Comparison of ENCODE assay signal across 19 cellular contexts in the genomic region with DNA sequence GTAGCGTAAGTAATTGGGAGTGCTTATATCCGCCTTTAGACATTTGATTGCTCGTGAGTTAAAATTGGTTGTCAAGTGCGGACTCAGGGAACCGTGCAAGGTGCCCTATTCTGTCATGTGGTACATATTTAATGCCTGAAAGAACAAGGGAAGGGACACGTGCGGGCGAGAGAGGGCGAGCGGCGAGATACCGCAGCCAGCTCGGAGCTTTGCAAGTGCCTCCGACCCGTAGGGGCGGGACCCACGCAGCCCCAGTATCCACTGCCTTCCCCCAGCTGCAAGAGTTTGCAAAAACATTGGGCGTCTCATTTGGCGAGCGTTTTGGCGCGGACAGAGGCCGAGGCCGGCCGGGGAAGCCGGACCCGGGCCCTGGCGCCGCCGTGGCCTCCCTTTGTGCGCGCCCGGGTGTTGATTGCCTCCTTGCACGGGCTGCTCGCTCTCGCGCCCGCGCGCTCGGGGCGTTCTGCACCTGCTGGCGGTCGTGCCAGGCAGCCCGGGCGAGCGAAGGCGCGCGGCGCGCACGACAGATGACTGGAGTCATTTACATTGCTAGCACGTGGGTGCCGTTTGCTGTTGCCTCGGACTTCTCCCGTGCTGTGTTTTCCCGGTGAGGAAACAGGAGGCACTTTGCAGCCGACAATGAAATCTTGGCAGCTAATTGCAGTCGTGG.
DNase-seq lines count a peak whose midpoint lies in the region; ATAC-seq and TF ChIP-seq lines count a peak whose summit lies in the region.
"Had no signal": no experiment of that assay in that cellular context is flagged by ENCODE, and none has a peak within 500 bp of the region (broad histone marks: within the 10 kb centered on the region; RNA-seq: fewer than 3 reads in every experiment).

No MANE protein-coding gene starts in this region.

- no peak overlapping the region for H3K27ac Mint-ChIP-seq in GM23338
- H3K27ac Mint-ChIP-seq in stimulated activated memory B cell treated with anti-CD40 and anti-IgM and Interleukin-4, amounts not matched to agents 10 μg/mL and 1 μg/mL and 100 μg/mL, for 72 hours: no peak overlapping the region
- H3K27ac Mint-ChIP-seq in activated T-helper 1 cell treated with anti-CD3 and anti-CD28 coated beads, Interleukin-12 subunit alpha, Interleukin-12 subunit beta, Interleukin-2, Interleukin-4 antibody, amounts not matched to agents 30 ng/mL and 10 ng/mL and 1 ng/mL, durations not matched to agents 14 hours and 24 hours and 36 hours: no peak overlapping the region
- H3K27ac Mint-ChIP-seq: activated naive CD4-positive, alpha-beta T cell treated with anti-CD3 and anti-CD28 coated beads for 36 hours had no signal

- peaks cover 14% of the 10 kb centered on the region for H3K27me3 Mint-ChIP-seq in GM23338 (ENCODE audit: insufficient read depth, low read depth, poor library complexity)
- H3K27me3 Mint-ChIP-seq in stimulated activated memory B cell treated with anti-CD40 and anti-IgM and Interleukin-4, amounts not matched to agents 10 μg/mL and 1 μg/mL and 100 μg/mL, for 72 hours: no peaks in the 10 kb centered on the region
- H3K27me3 Mint-ChIP-seq in activated T-helper 1 cell treated with anti-CD3 and anti-CD28 coated beads, Interleukin-12 subunit alpha, Interleukin-12 subunit beta, Interleukin-2, Interleukin-4 antibody, amounts not matched to agents 30 ng/mL and 10 ng/mL and 1 ng/mL, durations not matched to agents 14 hours and 24 hours and 36 hours (ENCODE audit: insufficient read depth): peaks cover 3% of the 10 kb centered on the region

- H2AFZ ChIP-seq in GM23338 (no peak overlapping the region), Karpas-422 (ENCODE audit: low read length) (no peak overlapping the region)
- H2AFZ ChIP-seq: GM23248 had no signal

- peak overlapping the region; percentile 78 for H3K4me3 Mint-ChIP-seq in GM23338
- no peak overlapping the region for H3K4me3 Mint-ChIP-seq in stimulated activated memory B cell treated with anti-CD40 and anti-IgM and Interleukin-4, amounts not matched to agents 10 μg/mL and 1 μg/mL and 100 μg/mL, for 72 hours
- no peak overlapping the region for H3K4me3 Mint-ChIP-seq in activated T-helper 1 cell treated with anti-CD3 and anti-CD28 coated beads, Interleukin-12 subunit alpha, Interleukin-12 subunit beta, Interleukin-2, Interleukin-4 antibody, amounts not matched to agents 30 ng/mL and 10 ng/mL and 1 ng/mL, durations not matched to agents 14 hours and 24 hours and 36 hours
- H3K4me3 Mint-ChIP-seq: activated naive CD4-positive, alpha-beta T cell treated with anti-CD3 and anti-CD28 coated beads for 36 hours had no signal

- intact Hi-C loops in gastrocnemius medialis (cut with DNase I; ENCODE audit: low total_unique reads): no loop called here
- intact Hi-C loops in activated T-helper 1 cell treated with anti-CD3 and anti-CD28 coated beads, Interleukin-12 subunit alpha, Interleukin-12 subunit beta, Interleukin-2, Interleukin-4 antibody, amounts not matched to agents 30 ng/mL and 10 ng/mL and 1 ng/mL, durations not matched to agents 14 hours and 24 hours and 36 hours (cut with micrococcal nuclease): no loop called here

- H3K27ac ChIP-seq in GM23338 (ENCODE audit: low read depth): no peak overlapping the region
- no peak overlapping the region for H3K27ac ChIP-seq in gastrocnemius medialis
- no peak overlapping the region for H3K27ac ChIP-seq in Karpas-422 (ENCODE audit: low read length)
- H3K27ac ChIP-seq: GM23248, KMS-11, ovary had no signal

- no peak for TF ChIP-seq CTCF in GM23338 (conservative IDR thresholded peaks at IDR 0.05; ENCODE audit: low read depth in 2 of 2)
- no peak for TF ChIP-seq CTCF in gastrocnemius medialis (IDR thresholded peaks at IDR 0.05 in 4 of 5, conservative IDR thresholded peaks at IDR 0.05 in 1 of 5)

- H3K9me3 ChIP-seq in gastrocnemius medialis (no peaks in the 10 kb centered on the region), Karpas-422 (ENCODE audit: low read length) (peaks cover 17% of the 10 kb centered on the region)
- H3K9me3 ChIP-seq: ovary had no signal

- no peak for TF ChIP-seq POLR2A in gastrocnemius medialis (IDR thresholded peaks at IDR 0.05)

- H3F3A ChIP-seq in GM23338 (replicated peaks; ENCODE audit: low read depth): no peaks in the 10 kb centered on the region

- H3K4me2 ChIP-seq in GM23338 (peak overlapping the region; percentile 76), Karpas-422 (ENCODE audit: low read depth, low read length, poor library complexity, severe bottlenecking) (no peak overlapping the region)
- H3K4me2 ChIP-seq: KMS-11 had no signal

- peak; percentile 57 for ATAC-seq in GM23338
- ATAC-seq in stimulated activated memory B cell treated with anti-CD40 and anti-IgM and Interleukin-4, amounts not matched to agents 10 μg/mL and 1 μg/mL and 100 μg/mL, for 72 hours: no peak
- ATAC-seq in gastrocnemius medialis: no peak
- ATAC-seq: esophagus mucosa, left cardiac atrium had no signal

- H3K9me2 ChIP-seq in GM23338 (ENCODE audit: insufficient read depth) (no peaks in the 10 kb centered on the region), Karpas-422 (replicated peaks; ENCODE audit: insufficient read depth, low read length) (no peaks in the 10 kb centered on the region)

- H3K4me1 Mint-ChIP-seq in GM23338: peaks cover 28% of the 10 kb centered on the region
- H3K4me1 Mint-ChIP-seq in stimulated activated memory B cell treated with anti-CD40 and anti-IgM and Interleukin-4, amounts not matched to agents 10 μg/mL and 1 μg/mL and 100 μg/mL, for 72 hours: no peaks in the 10 kb centered on the region
- H3K4me1 Mint-ChIP-seq in activated T-helper 1 cell treated with anti-CD3 and anti-CD28 coated beads, Interleukin-12 subunit alpha, Interleukin-12 subunit beta, Interleukin-2, Interleukin-4 antibody, amounts not matched to agents 30 ng/mL and 10 ng/mL and 1 ng/mL, durations not matched to agents 14 hours and 24 hours and 36 hours (ENCODE audit: low read depth): no peaks in the 10 kb centered on the region

- H3K9me3 Mint-ChIP-seq in GM23338: no peaks in the 10 kb centered on the region
- no peaks in the 10 kb centered on the region for H3K9me3 Mint-ChIP-seq in stimulated activated memory B cell treated with anti-CD40 and anti-IgM and Interleukin-4, amounts not matched to agents 10 μg/mL and 1 μg/mL and 100 μg/mL, for 72 hours
- peaks cover 3% of the 10 kb centered on the region for H3K9me3 Mint-ChIP-seq in activated T-helper 1 cell treated with anti-CD3 and anti-CD28 coated beads, Interleukin-12 subunit alpha, Interleukin-12 subunit beta, Interleukin-2, Interleukin-4 antibody, amounts not matched to agents 30 ng/mL and 10 ng/mL and 1 ng/mL, durations not matched to agents 14 hours and 24 hours and 36 hours

- H3K9ac ChIP-seq in Karpas-422 (ENCODE audit: low read length): no peak overlapping the region
- H3K9ac ChIP-seq: GM23248, KMS-11 had no signal

- H4K20me1 ChIP-seq in GM23338 (replicated peaks; ENCODE audit: insufficient read depth): no peaks in the 10 kb centered on the region
- no peaks in the 10 kb centered on the region for H4K20me1 ChIP-seq in Karpas-422 (ENCODE audit: insufficient read depth, low read depth, low read length)

- in situ Hi-C loops in gastrocnemius medialis (cut with MboI; ENCODE audit: low sequenced_read_pairs in 4 of 4): no loop called here

- peaks cover 18% of the 10 kb centered on the region for H3K27me3 ChIP-seq in GM23338 (ENCODE audit: insufficient read depth)
- no peaks in the 10 kb centered on the region for H3K27me3 ChIP-seq in gastrocnemius medialis
- no peaks in the 10 kb centered on the region for H3K27me3 ChIP-seq in Karpas-422 (ENCODE audit: low read length)
- H3K27me3 ChIP-seq: ovary had no signal

- H3K36me3 ChIP-seq in GM23338 (ENCODE audit: insufficient read depth) (no peaks in the 10 kb centered on the region), gastrocnemius medialis (no peaks in the 10 kb centered on the region), Karpas-422 (ENCODE audit: insufficient read depth, low read length) (no peaks in the 10 kb centered on the region)
- H3K36me3 ChIP-seq: ovary had no signal

- H3K79me2 ChIP-seq in GM23338 (replicated peaks; ENCODE audit: insufficient read depth) (no peaks in the 10 kb centered on the region), Karpas-422 (ENCODE audit: low read length) (no peaks in the 10 kb centered on the region)

- H3K4me3 ChIP-seq in GM23338: peak overlapping the region; percentile 57
- no peak overlapping the region for H3K4me3 ChIP-seq in gastrocnemius medialis
- H3K4me3 ChIP-seq in Karpas-422 (ENCODE audit: low read length): no peak overlapping the region
- H3K4me3 ChIP-seq: GM23248, ovary had no signal

- no peaks in the 10 kb centered on the region for H3K36me3 Mint-ChIP-seq in GM23338 (ENCODE audit: low read depth)
- H3K36me3 Mint-ChIP-seq in stimulated activated memory B cell treated with anti-CD40 and anti-IgM and Interleukin-4, amounts not matched to agents 10 μg/mL and 1 μg/mL and 100 μg/mL, for 72 hours: no peaks in the 10 kb centered on the region
- no peaks in the 10 kb centered on the region for H3K36me3 Mint-ChIP-seq in activated T-helper 1 cell treated with anti-CD3 and anti-CD28 coated beads, Interleukin-12 subunit alpha, Interleukin-12 subunit beta, Interleukin-2, Interleukin-4 antibody, amounts not matched to agents 30 ng/mL and 10 ng/mL and 1 ng/mL, durations not matched to agents 14 hours and 24 hours and 36 hours (ENCODE audit: low read depth)

- peaks cover 7% of the 10 kb centered on the region; the same call in 1 of the 2 replicates for H3K4me1 ChIP-seq in GM23338 (ENCODE audit: insufficient read depth)
- no peaks in the 10 kb centered on the region for H3K4me1 ChIP-seq in gastrocnemius medialis
- H3K4me1 ChIP-seq in Karpas-422 (ENCODE audit: low read length): no peaks in the 10 kb centered on the region

- DNase-seq in GM23338 (ENCODE audit: low spot score) (peak; percentile 11), RPMI8226 (peak; percentile 11), hypothalamus (lab: John Stamatoyannopoulos, UW) (peak in 29 of 51 donors; percentile 1 to 67 (median 18)), occipital lobe (lab: John Stamatoyannopoulos, UW) (peak; percentile 59), gastrocnemius medialis (no peak), Karpas-422 (no peak)
- no peak for DNase-seq in activated T-helper 1 cell treated with anti-CD3 and anti-CD28 coated beads, Interleukin-12 subunit alpha, Interleukin-12 subunit beta, Interleukin-2, Interleukin-4 antibody, amounts not matched to agents 30 ng/mL and 10 ng/mL and 1 ng/mL, durations not matched to agents 14 hours and 24 hours and 36 hours (ENCODE audit: low spot score)
- DNase-seq: activated CD4-positive, alpha-beta T cell treated with anti-CD3 and anti-CD28 coated beads, Interleukin-2, amount 50 U/mL, for 1 hour; activated naive CD4-positive, alpha-beta T cell treated with anti-CD3 and anti-CD28 coated beads for 36 hours; COR-L47; GF-D8; GM23248; left cardiac atrium; NCI-H1092 treated with DMSO at 0.1 percent for 48 hours; NCI-H2171; ovary had no signal

TF ChIP-seq in GM23338, 12 proteins besides CTCF, POLR2A, EP300 and RAD21 (continues in another document):
- TF ChIP-seq EZH2phosphoT487 (IDR thresholded peaks at IDR 0.05; ENCODE audit: unreplicated experiment): no peak

Comparison
In these comparisons a context has a peak if more than half of its experiments do, and no peak if none do; other contexts are left out.
1. DNase-seq: peak in GM23338 (single experiment), RPMI8226 (single experiment), hypothalamus (29 of 51) and occipital lobe (single experiment); none in gastrocnemius medialis (0 of 2), Karpas-422 (single experiment) and activated T-helper 1 cell treated with anti-CD3 and anti-CD28 coated beads, Interleukin-12 subunit alpha, Interleukin-12 subunit beta, Interleukin-2, Interleukin-4 antibody, amounts not matched to agents 30 ng/mL and 10 ng/mL and 1 ng/mL, durations not matched to agents 14 hours and 24 hours and 36 hours (single experiment).